Comparison of ENCODE assay signal across 20 cellular contexts in the genomic region with DNA sequence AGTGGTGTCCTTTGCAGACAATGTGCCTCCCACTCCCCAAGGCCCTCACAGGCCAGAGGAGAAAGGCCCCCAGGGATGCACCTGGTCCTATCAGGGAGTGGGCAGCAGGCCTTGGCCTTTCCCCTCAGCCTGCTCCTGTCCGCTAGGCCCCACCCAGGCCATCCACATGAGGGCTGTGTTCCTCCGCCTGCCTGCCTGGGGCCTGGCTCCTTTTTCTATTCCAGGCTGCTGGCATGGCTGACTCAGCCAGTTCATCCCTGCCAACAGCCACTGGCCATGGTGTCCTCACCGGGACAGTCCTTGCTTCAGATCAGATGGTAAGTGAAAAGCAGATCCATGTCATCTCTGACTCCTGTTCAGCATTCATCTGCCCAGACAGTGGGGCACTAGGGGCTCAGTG. TPM values are rescaled to one million over a fixed set of nuclear protein-coding genes. Genes with fewer than 3 reads are reported as not detected.
DNase-seq lines count a peak whose midpoint lies in the region; ATAC-seq, FAIRE-seq and TF ChIP-seq lines count a peak whose summit lies in the region.
"Had no signal": no experiment of that assay in that cellular context is flagged by ENCODE, and none has a peak within 500 bp of the region (broad histone marks: within the 10 kb centered on the region; RNA-seq: fewer than 3 reads in every experiment).

No MANE protein-coding gene starts in this region.

- peak overlapping the region in 1 of 2 donors; percentile 88 for H3K27ac Mint-ChIP-seq in stimulated activated naive CD8-positive, alpha-beta T cell treated with anti-CD3 and anti-CD28 coated beads, Interleukin-15, amount 100 ng/mL, for 72 hours
- H3K27ac Mint-ChIP-seq: activated naive CD8-positive, alpha-beta T cell; activated T-helper 1 cell treated with anti-CD3 and anti-CD28 coated beads, Interleukin-12 subunit alpha, Interleukin-12 subunit beta, Interleukin-2, Interleukin-4 antibody, amounts not matched to agents 30 ng/mL and 10 ng/mL and 1 ng/mL, durations not matched to agents 14 hours and 24 hours and 36 hours; T-helper 2 cell treated with Interferon-gamma antibody and Interleukin-4, amounts not matched to agents 5 μg/mL and 100 μg/mL, for 36 hours had no signal

- POLR2A ChIA-PET in HepG2 (lab: Yijun Ruan, JAX), result no interaction called here

- no peak overlapping the region for H3K9ac ChIP-seq in HepG2 (ENCODE audit: insufficient read depth, low read depth, low read length)
- no peak overlapping the region for H3K9ac ChIP-seq in colonic mucosa (ENCODE audit: low read depth in 2 of 2, low read length in 2 of 2)
- H3K9ac ChIP-seq: BLaER1 treated with 17β-estradiol and CSF1 and Interleukin-3, amounts not matched to agents 10 nM and 100 nM had no signal

- intact Hi-C loops in HepG2 (cut with micrococcal nuclease; ENCODE audit: unreplicated experiment) (no loop called here), colonic mucosa (cut with DNase I) (no loop called here)

- H4K20me1 ChIP-seq in HepG2 (ENCODE audit: insufficient read depth, low read length), result no peaks in the 10 kb centered on the region

- DNase-seq in stimulated activated naive CD8-positive, alpha-beta T cell treated with anti-CD3 and anti-CD28 coated beads, Interleukin-15, amount 100 ng/mL, for 72 hours, result no peak
- DNase-seq in stimulated activated naive CD8-positive, alpha-beta T cell treated with anti-CD3 and anti-CD28 coated beads, Interleukin-15, Interleukin-2, amounts not matched to agents 100 U/mL and 50 U/mL, for 24 hours, result no peak
- DNase-seq in RPMI7951 (ENCODE audit: low read depth) (peak; percentile 45), HepG2 (ENCODE audit: low spot score) (no peak), NCI-H345 treated with DMSO at 0.1 percent for 48 hours (lab: John Stamatoyannopoulos, UW; ENCODE audit: unreplicated experiment) (no peak), NCI-H2171 (lab: John Stamatoyannopoulos, UW) (no peak), GM19240 (ENCODE audit: insufficient read length, low spot score) (no peak), colonic mucosa (no peak)
- DNase-seq: head of caudate nucleus; kidney glomerular epithelial cell; NCI-H1694; occipital lobe; stimulated activated CD4-positive, alpha-beta T cell treated with anti-CD3 and anti-CD28 coated beads, Interleukin-2, amount 100 ng/mL, for 24 hours; substantia nigra had no signal

- H3K79me2 ChIP-seq in HepG2 (ENCODE audit: insufficient read depth, low read length), result no peaks in the 10 kb centered on the region

- no TSS peak for BruUV-seq in HepG2 (replicated peaks; lab: Mats Ljungman, UMichigan)

- H2AFZ ChIP-seq in HepG2 (ENCODE audit: low read length), result no peak overlapping the region

- no peaks in the 10 kb centered on the region for H3K27me3 ChIP-seq in HepG2 (ENCODE audit: control insufficient read depth in 1 of 2, insufficient read depth in 2 of 2, low read length in 2 of 2)
- no peaks in the 10 kb centered on the region for H3K27me3 ChIP-seq in colonic mucosa
- H3K27me3 ChIP-seq: BLaER1 treated with 17β-estradiol and CSF1 and Interleukin-3, amounts not matched to agents 10 nM and 100 nM had no signal

- ATAC-seq in stimulated activated naive CD8-positive, alpha-beta T cell treated with anti-CD3 and anti-CD28 coated beads, Interleukin-15, amount 100 ng/mL, for 72 hours, result peak; percentile 10
- no peak for ATAC-seq in stimulated activated naive CD8-positive, alpha-beta T cell treated with anti-CD3 and anti-CD28 coated beads, Interleukin-15, Interleukin-2, amounts not matched to agents 100 U/mL and 50 U/mL, for 24 hours
- ATAC-seq in HepG2, result peak; percentile 30

- WGBS in HepG2 (ENCODE audit: low lambda C conversion rate), result 100% methylated on average over 2 of the region's 3 CpGs

- H3K36me3 ChIP-seq in HepG2 (replicated peaks in 1 of 2; ENCODE audit: control insufficient read depth in 1 of 2, insufficient read depth in 2 of 2, low read length in 2 of 2), result peaks cover 26 to 35% of the 10 kb centered on the region in 2 experiments
- H3K36me3 ChIP-seq in colonic mucosa, result no peaks in the 10 kb centered on the region
- H3K36me3 ChIP-seq: BLaER1 treated with 17β-estradiol and CSF1 and Interleukin-3, amounts not matched to agents 10 nM and 100 nM had no signal

- H3K4me1 ChIP-seq in HepG2 (ENCODE audit: insufficient read depth, low read length), result no peaks in the 10 kb centered on the region
- no peaks in the 10 kb centered on the region for H3K4me1 ChIP-seq in colonic mucosa

- H3K27me3 Mint-ChIP-seq in stimulated activated naive CD8-positive, alpha-beta T cell treated with anti-CD3 and anti-CD28 coated beads, Interleukin-15, amount 100 ng/mL, for 72 hours, result no peaks in the 10 kb centered on the region
- H3K27me3 Mint-ChIP-seq: activated naive CD8-positive, alpha-beta T cell had no signal

- CTCF ChIA-PET in HepG2 (lab: Yijun Ruan, JAX; ENCODE audit: low intra/inter-chr PET ratio, low total read pairs), result no interaction called here

- TF ChIP-seq RAD21 in HepG2 (CRISPR knock-in tag; IDR thresholded peaks at IDR 0.05), result no peak

- TF ChIP-seq EP300 in HepG2 (IDR thresholded peaks at IDR 0.05; ENCODE audit: low read depth in 2 of 2, low read length in 2 of 2) (no peak), HepG2 (CRISPR knock-in tag; IDR thresholded peaks at IDR 0.05; ENCODE audit: borderline replicate concordance) (no peak)

- no peak overlapping the region for H3K4me3 Mint-ChIP-seq in stimulated activated naive CD8-positive, alpha-beta T cell treated with anti-CD3 and anti-CD28 coated beads, Interleukin-15, amount 100 ng/mL, for 72 hours
- H3K4me3 Mint-ChIP-seq: activated naive CD8-positive, alpha-beta T cell; activated T-helper 1 cell treated with anti-CD3 and anti-CD28 coated beads, Interleukin-12 subunit alpha, Interleukin-12 subunit beta, Interleukin-2, Interleukin-4 antibody, amounts not matched to agents 30 ng/mL and 10 ng/mL and 1 ng/mL, durations not matched to agents 14 hours and 24 hours and 36 hours; T-helper 2 cell treated with Interferon-gamma antibody and Interleukin-4, amounts not matched to agents 5 μg/mL and 100 μg/mL, for 36 hours had no signal

- H3K9me3 ChIP-seq in HepG2 (ENCODE audit: low read length) (no peaks in the 10 kb centered on the region), colonic mucosa (no peaks in the 10 kb centered on the region)
- H3K9me3 ChIP-seq: BLaER1 treated with 17β-estradiol and CSF1 and Interleukin-3, amounts not matched to agents 10 nM and 100 nM had no signal

- H3K4me3 ChIP-seq in HepG2 (replicated peaks in 1 of 3; ENCODE audit: insufficient read depth in 1 of 3, low read depth in 2 of 3, low read length in 3 of 3) (no peak overlapping the region), colonic mucosa (no peak overlapping the region)
- H3K4me3 ChIP-seq: BLaER1 treated with 17β-estradiol and CSF1 and Interleukin-3, amounts not matched to agents 10 nM and 100 nM; skin epidermis had no signal

- H3K4me2 ChIP-seq in HepG2 (ENCODE audit: low read depth, low read length), result no peak overlapping the region
- H3K4me2 ChIP-seq: BLaER1 treated with 17β-estradiol and CSF1 and Interleukin-3, amounts not matched to agents 10 nM and 100 nM had no signal

- H3K27ac ChIP-seq in HepG2 (ENCODE audit: extremely low read length, insufficient read depth, low read length), result no peak overlapping the region
- no peak overlapping the region for H3K27ac ChIP-seq in colonic mucosa
- H3K27ac ChIP-seq: BLaER1 treated with 17β-estradiol and CSF1 and Interleukin-3, amounts not matched to agents 10 nM and 100 nM; RWPE1; skin epidermis had no signal

- H3K9me3 Mint-ChIP-seq in stimulated activated naive CD8-positive, alpha-beta T cell treated with anti-CD3 and anti-CD28 coated beads, Interleukin-15, amount 100 ng/mL, for 72 hours, result no peaks in the 10 kb centered on the region
- H3K9me3 Mint-ChIP-seq: activated T-helper 1 cell treated with anti-CD3 and anti-CD28 coated beads, Interleukin-12 subunit alpha, Interleukin-12 subunit beta, Interleukin-2, Interleukin-4 antibody, amounts not matched to agents 30 ng/mL and 10 ng/mL and 1 ng/mL, durations not matched to agents 14 hours and 24 hours and 36 hours; T-helper 2 cell treated with Interferon-gamma antibody and Interleukin-4, amounts not matched to agents 5 μg/mL and 100 μg/mL, for 36 hours had no signal

- no peak for FAIRE-seq in HepG2 (lab: Jason Lieb, UNC)

- TF ChIP-seq CTCF in HepG2 (CRISPR knock-in tag; IDR thresholded peaks at IDR 0.05) (no peak), colonic mucosa (IDR thresholded peaks at IDR 0.05) (no peak)

- in situ Hi-C loops in HepG2 (cut with HindIII; ENCODE audit: extremely low pct_ligation_motif_present, low pct_unique_long_range_greater_than_20kb), result no loop called here

- H3K4me1 Mint-ChIP-seq in stimulated activated naive CD8-positive, alpha-beta T cell treated with anti-CD3 and anti-CD28 coated beads, Interleukin-15, amount 100 ng/mL, for 72 hours, result no peaks in the 10 kb centered on the region

- TF ChIP-seq POLR2A in HepG2 (IDR thresholded peaks at IDR 0.05; ENCODE audit: insufficient read depth in 1 of 2, low read depth in 2 of 2, low read length in 2 of 2), result no peak

RNA-seq across cellular contexts. Expression of a gene that starts 13.4 kb away (rescaled TPM):
- under 0.01 TPM in 1 of 2 replicates, not detected in the other for total RNA-seq in RPMI7951 (2014; rRNA removed; shearing (Covaris generic))
- total RNA-seq in HepG2 (2016; rRNA removed; fragmentation: Illumina TruSeq; extraction: Trizol) (0.83 and 1.8 TPM in 2 replicates), colonic mucosa (1 to 10 TPM in 1 of 2 donors, not detected in 1; 1.2 TPM)
- 0.20 and 0.44 TPM in 2 replicates for total RNA-seq in HepG2 (2016; cell fraction: cytosol; rRNA removed; fragmentation: Illumina TruSeq; extraction: Trizol; ENCODE audit: low read depth)
- total RNA-seq in HepG2 (2016; cell fraction: insoluble cytoplasmic fraction; rRNA removed; fragmentation: Illumina TruSeq; extraction: Trizol), result 0.56 and 1.8 TPM in 2 replicates
- 0.46 and 0.55 TPM in 2 replicates for total RNA-seq in HepG2 (2016; cell fraction: membrane; rRNA removed; fragmentation: Illumina TruSeq; extraction: Trizol)
- 1.4 TPM in 2 replicates for total RNA-seq in HepG2 (2016; cell fraction: nucleus; rRNA removed; fragmentation: Illumina TruSeq; extraction: Trizol)
- 40.7 and 43.2 TPM in 2 replicates for polyA plus RNA-seq in HepG2 (2011; rRNA removed)
- 17.0 and 22.7 TPM in 2 replicates for polyA plus RNA-seq in HepG2 (2011; cell fraction: cytosol; rRNA removed)
- 47.8 and 68.7 TPM in 2 replicates for polyA plus RNA-seq in HepG2 (2011; cell fraction: nucleus; rRNA removed)
- polyA plus RNA-seq in HepG2 (2012), result 59.6 and 62.7 TPM in 2 replicates
- 0.08 and 0.19 TPM in 2 replicates for polyA plus RNA-seq in HepG2 (2016; cell fraction: cytosol; fragmentation: Illumina TruSeq; extraction: Trizol; ENCODE audit: low read depth)
- polyA plus RNA-seq in HepG2 (2016; cell fraction: insoluble cytoplasmic fraction; fragmentation: Illumina TruSeq; extraction: Trizol; ENCODE audit: low read depth), result 0.53 and 0.60 TPM in 2 replicates
- 0.16 and 0.26 TPM in 2 replicates for polyA plus RNA-seq in HepG2 (2016; cell fraction: membrane; fragmentation: Illumina TruSeq; extraction: Trizol; ENCODE audit: low read depth)
- 2.1 and 2.3 TPM in 2 replicates for polyA plus RNA-seq in HepG2 (2016; cell fraction: nucleus; fragmentation: Illumina TruSeq; extraction: Trizol; ENCODE audit: insufficient read depth, low read depth)
- 0.09 and 81.0 TPM in 2 replicates for polyA minus RNA-seq in HepG2 (2011; rRNA and poly(A)+ RNA removed; ENCODE audit: low replicate concordance)
- polyA minus RNA-seq in HepG2 (2011; cell fraction: cytosol; rRNA and poly(A)+ RNA removed), result 31.8 and 33.0 TPM in 2 replicates
- 18.5 and 28.2 TPM in 2 replicates for polyA minus RNA-seq in HepG2 (2011; cell fraction: nucleus; rRNA and poly(A)+ RNA removed)

RNA-seq across cellular contexts. Expression of a gene that starts 27.4 kb away (rescaled TPM):
- 199 and 204 TPM in 2 replicates for total RNA-seq in RPMI7951 (2014; rRNA removed; shearing (Covaris generic))
- 241 and 310 TPM in 2 replicates for total RNA-seq in HepG2 (2016; rRNA removed; fragmentation: Illumina TruSeq; extraction: Trizol)
- 46.4 and 46.6 TPM in 2 replicates for total RNA-seq in HepG2 (2016; cell fraction: cytosol; rRNA removed; fragmentation: Illumina TruSeq; extraction: Trizol; ENCODE audit: low read depth)
- 247 and 307 TPM in 2 replicates for total RNA-seq in HepG2 (2016; cell fraction: insoluble cytoplasmic fraction; rRNA removed; fragmentation: Illumina TruSeq; extraction: Trizol)
- 65.3 and 71.9 TPM in 2 replicates for total RNA-seq in HepG2 (2016; cell fraction: membrane; rRNA removed; fragmentation: Illumina TruSeq; extraction: Trizol)
- total RNA-seq in HepG2 (2016; cell fraction: nucleus; rRNA removed; fragmentation: Illumina TruSeq; extraction: Trizol), result 99.7 and 100 TPM in 2 replicates
- polyA plus RNA-seq in HepG2 (2011; rRNA removed), result 113 and 118 TPM in 2 replicates
- polyA plus RNA-seq in HepG2 (2011; cell fraction: cytosol; rRNA removed), result 126 and 174 TPM in 2 replicates
- 40.9 and 53.0 TPM in 2 replicates for polyA plus RNA-seq in HepG2 (2011; cell fraction: nucleus; rRNA removed)
- 114 and 118 TPM in 2 replicates for polyA plus RNA-seq in HepG2 (2012)
- 26.2 TPM in 2 replicates for polyA plus RNA-seq in HepG2 (2016; cell fraction: cytosol; fragmentation: Illumina TruSeq; extraction: Trizol; ENCODE audit: low read depth)
- polyA plus RNA-seq in HepG2 (2016; cell fraction: insoluble cytoplasmic fraction; fragmentation: Illumina TruSeq; extraction: Trizol; ENCODE audit: low read depth), result 395 TPM in 2 replicates
- 42.3 and 47.2 TPM in 2 replicates for polyA plus RNA-seq in HepG2 (2016; cell fraction: membrane; fragmentation: Illumina TruSeq; extraction: Trizol; ENCODE audit: low read depth)
- 170 and 191 TPM in 2 replicates for polyA plus RNA-seq in HepG2 (2016; cell fraction: nucleus; fragmentation: Illumina TruSeq; extraction: Trizol; ENCODE audit: insufficient read depth, low read depth)
- 102 and 240 TPM in 2 replicates for polyA minus RNA-seq in HepG2 (2011; rRNA and poly(A)+ RNA removed; ENCODE audit: low replicate concordance)
- 59.2 and 65.4 TPM in 2 replicates for polyA minus RNA-seq in HepG2 (2011; cell fraction: cytosol; rRNA and poly(A)+ RNA removed)
- 32.2 and 49.9 TPM in 2 replicates for polyA minus RNA-seq in HepG2 (2011; cell fraction: nucleus; rRNA and poly(A)+ RNA removed)
- 100 to 1,000 TPM; 112 to 316 TPM for total RNA-seq in colonic mucosa

RNA-seq across cellular contexts. Expression of a gene that starts 27.9 kb away (rescaled TPM):
- total RNA-seq in RPMI7951 (2014; rRNA removed; shearing (Covaris generic)), result 18.4 TPM in 2 replicates
- 13.3 and 14.9 TPM in 2 replicates for total RNA-seq in HepG2 (2016; rRNA removed; fragmentation: Illumina TruSeq; extraction: Trizol)
- total RNA-seq in HepG2 (2016; cell fraction: cytosol; rRNA removed; fragmentation: Illumina TruSeq; extraction: Trizol; ENCODE audit: low read depth), result 2.6 and 2.8 TPM in 2 replicates
- 12.8 and 14.5 TPM in 2 replicates for total RNA-seq in HepG2 (2016; cell fraction: insoluble cytoplasmic fraction; rRNA removed; fragmentation: Illumina TruSeq; extraction: Trizol)
- total RNA-seq in HepG2 (2016; cell fraction: membrane; rRNA removed; fragmentation: Illumina TruSeq; extraction: Trizol), result 6.3 and 6.8 TPM in 2 replicates
- 11.3 and 15.3 TPM in 2 replicates for total RNA-seq in HepG2 (2016; cell fraction: nucleus; rRNA removed; fragmentation: Illumina TruSeq; extraction: Trizol)
- 18.7 and 21.5 TPM in 2 replicates for polyA plus RNA-seq in HepG2 (2011; rRNA removed)
- polyA plus RNA-seq in HepG2 (2011; cell fraction: cytosol; rRNA removed), result 11.6 and 15.0 TPM in 2 replicates
- 15.9 and 19.5 TPM in 2 replicates for polyA plus RNA-seq in HepG2 (2011; cell fraction: nucleus; rRNA removed)
- polyA plus RNA-seq in HepG2 (2012), result 9.7 and 11.4 TPM in 2 replicates
- polyA plus RNA-seq in HepG2 (2016; cell fraction: cytosol; fragmentation: Illumina TruSeq; extraction: Trizol; ENCODE audit: low read depth), result 1.7 and 1.8 TPM in 2 replicates
- polyA plus RNA-seq in HepG2 (2016; cell fraction: insoluble cytoplasmic fraction; fragmentation: Illumina TruSeq; extraction: Trizol; ENCODE audit: low read depth), result 14.7 and 15.7 TPM in 2 replicates
- 3.7 and 4.4 TPM in 2 replicates for polyA plus RNA-seq in HepG2 (2016; cell fraction: membrane; fragmentation: Illumina TruSeq; extraction: Trizol; ENCODE audit: low read depth)
- polyA plus RNA-seq in HepG2 (2016; cell fraction: nucleus; fragmentation: Illumina TruSeq; extraction: Trizol; ENCODE audit: insufficient read depth, low read depth), result 14.0 and 16.4 TPM in 2 replicates
- polyA minus RNA-seq in HepG2 (2011; rRNA and poly(A)+ RNA removed; ENCODE audit: low replicate concordance), result 18.9 and 21.0 TPM in 2 replicates
- polyA minus RNA-seq in HepG2 (2011; cell fraction: cytosol; rRNA and poly(A)+ RNA removed), result 9.8 and 11.7 TPM in 2 replicates
- polyA minus RNA-seq in HepG2 (2011; cell fraction: nucleus; rRNA and poly(A)+ RNA removed), result 29.2 and 34.9 TPM in 2 replicates
- total RNA-seq in colonic mucosa, result 10 to 100 TPM; 16.3 to 17.5 TPM
